25 cellular contexts compared by ENCODE assay signal in the genomic region with DNA sequence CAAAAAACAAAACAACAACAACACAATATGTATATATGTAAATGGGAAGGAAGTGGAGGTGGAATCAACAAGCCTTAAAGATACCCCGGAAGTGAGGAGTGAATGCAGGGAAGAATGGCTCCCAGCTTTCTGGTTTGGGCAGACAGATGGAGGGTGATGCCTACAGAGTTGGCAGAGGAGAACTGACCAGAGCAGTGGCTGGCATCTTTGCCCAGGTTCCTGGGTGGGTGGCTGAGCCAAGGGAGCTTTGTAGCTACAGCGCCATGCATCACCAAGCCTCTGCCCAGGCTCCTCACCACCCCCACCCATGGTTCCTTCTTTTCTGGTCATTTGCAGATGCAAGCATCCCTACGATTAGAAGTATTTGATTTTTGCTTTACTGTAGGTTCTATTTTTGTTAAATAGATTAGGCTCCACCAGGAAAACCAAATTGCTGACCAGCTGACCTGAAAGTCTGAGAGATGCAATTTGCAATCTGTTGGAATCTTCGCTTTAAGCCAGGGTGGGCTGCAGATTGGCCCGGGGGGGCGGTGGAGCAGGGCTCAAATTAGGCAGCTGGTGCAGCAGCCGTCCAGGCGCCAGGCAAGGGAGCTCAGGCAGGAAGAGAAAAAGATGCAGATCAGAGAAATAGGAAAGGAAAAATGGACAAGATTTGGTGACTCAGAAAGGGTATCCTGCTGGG.
"Had no signal": no experiment of that assay in that cellular context is flagged by ENCODE, and none has a peak within 500 bp of the region (broad histone marks: within the 10 kb centered on the region; RNA-seq: fewer than 3 reads in every experiment).

No MANE protein-coding gene starts in this region.

- H3K4me1 Mint-ChIP-seq: activated CD4-positive, alpha-beta T cell treated with anti-CD3 and anti-CD28 coated beads for 36 hours; activated CD4-positive, alpha-beta T cell treated with anti-CD3 and anti-CD28 coated beads, Interleukin-2, amount 10 ng/mL, durations not matched to agents 24 days and 14 days; activated CD8-positive, alpha-beta memory T cell treated with anti-CD3 and anti-CD28 coated beads, Interleukin-2, amount 10 ng/mL, durations not matched to agents 7 days and 5 days; activated T-helper 17 cell treated with anti-CD3 and anti-CD28 coated beads, Interleukin-2, amount 50 U/mL, for 72 hours had no signal

- H3K36me3 Mint-ChIP-seq: activated CD4-positive, alpha-beta memory T cell treated with anti-CD3 and anti-CD28 coated beads for 36 hours; activated CD8-positive, alpha-beta memory T cell treated with anti-CD3 and anti-CD28 coated beads, Interleukin-2, amount 10 ng/mL, durations not matched to agents 7 days and 5 days; activated naive CD8-positive, alpha-beta T cell had no signal

- H3K27ac Mint-ChIP-seq: activated CD4-positive, alpha-beta memory T cell treated with anti-CD3 and anti-CD28 coated beads for 36 hours; activated CD4-positive, alpha-beta T cell treated with anti-CD3 and anti-CD28 coated beads for 36 hours; activated CD4-positive, alpha-beta T cell treated with anti-CD3 and anti-CD28 coated beads, Interleukin-2, amount 10 ng/mL, durations not matched to agents 24 days and 14 days; activated CD8-positive, alpha-beta memory T cell treated with anti-CD3 and anti-CD28 coated beads, Interleukin-2, amount 10 ng/mL, durations not matched to agents 7 days and 5 days; activated CD8-positive, alpha-beta T cell treated with anti-CD3 and anti-CD28 coated beads, Interleukin-2, amount 10 ng/mL, durations not matched to agents 7 days and 5 days; activated naive CD8-positive, alpha-beta T cell; activated T-cell treated with anti-CD3 and anti-CD28 coated beads, Interleukin-2, amount 50 U/mL, for 24 hours; activated T-helper 17 cell treated with anti-CD3 and anti-CD28 coated beads, Interleukin-2, amount 50 U/mL, for 72 hours; dendritic cell treated with granulocyte-macrophage colony-stimulating factor and Interleukin-4, amounts not matched to agents 40 ng/mL and 50 ng/mL, for 4 days had no signal

- H3K27me3 Mint-ChIP-seq: activated CD4-positive, alpha-beta T cell treated with anti-CD3 and anti-CD28 coated beads, Interleukin-2, amount 10 ng/mL, durations not matched to agents 24 days and 14 days had no signal

- ATAC-seq: activated CD4-positive, alpha-beta T cell treated with anti-CD3 and anti-CD28 coated beads for 36 hours; activated CD8-positive, alpha-beta memory T cell treated with anti-CD3 and anti-CD28 coated beads, Interleukin-2, amount 10 ng/mL, durations not matched to agents 7 days and 5 days; activated CD8-positive, alpha-beta T cell treated with anti-CD3 and anti-CD28 coated beads, Interleukin-2, amount 10 ng/mL, durations not matched to agents 7 days and 5 days; activated T-helper 17 cell treated with anti-CD3 and anti-CD28 coated beads, Interleukin-2, amount 50 U/mL, for 72 hours; foreskin keratinocyte; gastrocnemius medialis; heart right ventricle had no signal

- DNase-seq: activated CD4-positive, alpha-beta memory T cell treated with anti-CD3 and anti-CD28 coated beads for 36 hours; activated CD4-positive, alpha-beta T cell treated with anti-CD3 and anti-CD28 coated beads for 36 hours; activated CD4-positive, alpha-beta T cell treated with anti-CD3 and anti-CD28 coated beads, Interleukin-2, amount 10 ng/mL, durations not matched to agents 24 days and 14 days; activated CD4-positive, CD25-positive, alpha-beta regulatory T cell; activated CD4-positive, CD25-positive, alpha-beta regulatory T cell treated with anti-CD3 and anti-CD28 coated beads, Interleukin-2, amount 50 U/mL, for 72 hours; activated CD8-positive, alpha-beta memory T cell treated with anti-CD3 and anti-CD28 coated beads, Interleukin-2, amount 10 ng/mL, durations not matched to agents 7 days and 5 days; activated CD8-positive, alpha-beta memory T cell treated with anti-CD3 and anti-CD28 coated beads, Interleukin-2, amount 50 U/mL, for 4 hours; activated CD8-positive, alpha-beta T cell treated with anti-CD3 and anti-CD28 coated beads, Interleukin-2, amount 10 ng/mL, durations not matched to agents 7 days and 5 days; activated effector memory CD4-positive, alpha-beta T cell treated with Interleukin-2 at 50 U/mL for 16 hours; activated gamma-delta T cell treated with Interleukin-2 at 50 U/mL for 16 hours; activated naive CD4-positive, alpha-beta T cell treated with anti-CD3 and anti-CD28 coated beads, Interleukin-2, amount 50 U/mL, for 16 hours; activated naive CD4-positive, alpha-beta T cell treated with Interleukin-2 at 50 U/mL for 16 hours; activated T-cell treated with anti-CD3 and anti-CD28 coated beads, Interleukin-2, amount 50 U/mL, for 24 hours; amniotic stem cell; brain microvascular endothelial cell; cerebellar nuclear complex; effector memory CD4-positive, alpha-beta T cell; erythroblast; foreskin keratinocyte; gastrocnemius medialis; heart right ventricle; T-helper 2 cell had no signal

- H3K9me3 Mint-ChIP-seq: activated CD4-positive, alpha-beta memory T cell treated with anti-CD3 and anti-CD28 coated beads for 36 hours; activated CD4-positive, alpha-beta T cell treated with anti-CD3 and anti-CD28 coated beads, Interleukin-2, amount 10 ng/mL, durations not matched to agents 24 days and 14 days; activated T-cell treated with anti-CD3 and anti-CD28 coated beads, Interleukin-2, amount 50 U/mL, for 24 hours; activated T-helper 17 cell treated with anti-CD3 and anti-CD28 coated beads, Interleukin-2, amount 50 U/mL, for 72 hours; dendritic cell treated with granulocyte-macrophage colony-stimulating factor and Interleukin-4, amounts not matched to agents 40 ng/mL and 50 ng/mL, for 4 days had no signal

- H3K4me3 Mint-ChIP-seq: activated CD4-positive, alpha-beta memory T cell treated with anti-CD3 and anti-CD28 coated beads for 36 hours; activated CD4-positive, alpha-beta T cell treated with anti-CD3 and anti-CD28 coated beads for 36 hours; activated CD4-positive, alpha-beta T cell treated with anti-CD3 and anti-CD28 coated beads, Interleukin-2, amount 10 ng/mL, durations not matched to agents 24 days and 14 days; activated CD8-positive, alpha-beta memory T cell treated with anti-CD3 and anti-CD28 coated beads, Interleukin-2, amount 10 ng/mL, durations not matched to agents 7 days and 5 days; activated CD8-positive, alpha-beta T cell treated with anti-CD3 and anti-CD28 coated beads, Interleukin-2, amount 10 ng/mL, durations not matched to agents 7 days and 5 days; activated naive CD8-positive, alpha-beta T cell; activated T-cell treated with anti-CD3 and anti-CD28 coated beads, Interleukin-2, amount 50 U/mL, for 24 hours; activated T-helper 17 cell treated with anti-CD3 and anti-CD28 coated beads, Interleukin-2, amount 50 U/mL, for 72 hours; dendritic cell treated with granulocyte-macrophage colony-stimulating factor and Interleukin-4, amounts not matched to agents 40 ng/mL and 50 ng/mL, for 4 days had no signal
